Comparison of ENCODE assay signal across 1 cellular context in the genomic region with DNA sequence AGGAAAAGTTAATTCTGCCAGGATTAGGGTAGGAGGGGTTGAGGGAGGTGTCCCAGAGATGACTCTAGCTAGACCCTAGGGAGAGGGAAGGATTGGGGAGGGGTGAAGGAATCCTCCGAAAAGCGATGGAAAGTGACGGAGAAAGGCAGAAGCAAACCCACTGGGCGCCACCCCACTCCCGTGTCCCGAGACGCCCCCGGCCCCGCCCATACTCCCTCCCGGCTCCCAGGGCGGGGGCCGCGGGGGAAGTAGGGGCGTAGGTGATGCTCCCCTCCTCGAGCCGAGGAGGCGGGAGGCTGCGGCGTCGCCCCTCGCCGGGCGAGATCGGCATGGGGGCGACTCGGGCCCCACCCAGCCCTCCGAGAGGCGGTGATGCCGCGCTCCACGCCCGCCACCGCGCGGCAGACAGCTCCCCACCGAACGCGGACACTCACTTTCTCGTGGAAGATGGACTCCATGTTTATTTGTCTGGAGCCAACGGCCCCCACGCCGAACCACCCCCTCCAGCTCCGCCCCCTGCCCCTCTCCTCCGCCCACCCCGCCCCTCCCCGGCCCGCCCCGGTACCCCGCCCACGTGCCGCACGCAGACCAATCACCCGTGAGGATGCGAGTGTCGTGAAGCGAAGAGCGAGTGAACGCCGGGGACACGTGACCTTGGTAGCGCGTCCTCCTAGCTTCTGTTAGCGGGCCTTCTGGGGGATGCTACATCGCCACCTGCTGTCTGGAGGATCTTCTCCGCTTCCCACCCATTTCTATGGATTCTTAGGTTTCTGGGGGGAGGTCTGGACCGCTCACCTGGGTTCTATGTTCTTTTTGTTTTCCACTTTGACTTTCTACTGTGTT.
TF ChIP-seq lines count a peak whose summit lies in the region.

A gene (minus strand): TSS at position 488 of the 843 bp plus-strand sequence. CDS start 30 bp downstream, at position 458.

TF ChIP-seq in K562, 482 proteins besides CTCF, POLR2A, EP300 and RAD21 (continued from another document and continues in another):
- TF ChIP-seq, protein P1, sequence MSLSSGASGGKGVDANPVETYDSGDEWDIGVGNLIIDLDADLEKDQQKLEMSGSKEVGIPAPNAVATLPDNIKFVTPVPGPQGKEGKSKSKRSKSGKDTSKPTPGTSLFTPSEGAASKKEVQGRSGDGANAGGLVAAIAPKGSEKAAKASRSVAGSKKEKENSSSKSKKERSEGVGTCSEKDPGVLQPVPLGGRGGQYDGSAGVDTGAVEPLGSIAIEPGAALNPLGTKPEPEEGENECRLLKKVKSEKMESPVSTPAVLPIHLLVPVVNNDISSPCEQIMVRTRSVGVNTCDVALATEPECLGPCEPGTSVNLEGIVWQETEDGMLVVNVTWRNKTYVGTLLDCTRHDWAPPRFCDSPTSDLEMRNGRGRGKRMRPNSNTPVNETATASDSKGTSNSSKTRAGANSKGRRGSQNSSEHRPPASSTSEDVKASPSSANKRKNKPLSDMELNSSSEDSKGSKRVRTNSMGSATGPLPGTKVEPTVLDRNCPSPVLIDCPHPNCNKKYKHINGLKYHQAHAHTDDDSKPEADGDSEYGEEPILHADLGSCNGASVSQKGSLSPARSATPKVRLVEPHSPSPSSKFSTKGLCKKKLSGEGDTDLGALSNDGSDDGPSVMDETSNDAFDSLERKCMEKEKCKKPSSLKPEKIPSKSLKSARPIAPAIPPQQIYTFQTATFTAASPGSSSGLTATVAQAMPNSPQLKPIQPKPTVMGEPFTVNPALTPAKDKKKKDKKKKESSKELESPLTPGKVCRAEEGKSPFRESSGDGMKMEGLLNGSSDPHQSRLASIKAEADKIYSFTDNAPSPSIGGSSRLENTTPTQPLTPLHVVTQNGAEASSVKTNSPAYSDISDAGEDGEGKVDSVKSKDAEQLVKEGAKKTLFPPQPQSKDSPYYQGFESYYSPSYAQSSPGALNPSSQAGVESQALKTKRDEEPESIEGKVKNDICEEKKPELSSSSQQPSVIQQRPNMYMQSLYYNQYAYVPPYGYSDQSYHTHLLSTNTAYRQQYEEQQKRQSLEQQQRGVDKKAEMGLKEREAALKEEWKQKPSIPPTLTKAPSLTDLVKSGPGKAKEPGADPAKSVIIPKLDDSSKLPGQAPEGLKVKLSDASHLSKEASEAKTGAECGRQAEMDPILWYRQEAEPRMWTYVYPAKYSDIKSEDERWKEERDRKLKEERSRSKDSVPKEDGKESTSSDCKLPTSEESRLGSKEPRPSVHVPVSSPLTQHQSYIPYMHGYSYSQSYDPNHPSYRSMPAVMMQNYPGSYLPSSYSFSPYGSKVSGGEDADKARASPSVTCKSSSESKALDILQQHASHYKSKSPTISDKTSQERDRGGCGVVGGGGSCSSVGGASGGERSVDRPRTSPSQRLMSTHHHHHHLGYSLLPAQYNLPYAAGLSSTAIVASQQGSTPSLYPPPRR (CRISPR knock-in tag; IDR thresholded peaks at IDR 0.05; ENCODE audit: borderline replicate concordance), result no peak
- no peak for TF ChIP-seq CCAR2 (IDR thresholded peaks at IDR 0.05; ENCODE audit: low read depth, low read length)
- TF ChIP-seq CXXC5 (CRISPR knock-in tag; IDR thresholded peaks at IDR 0.05), result peak; percentile 76; the same call in 1 of the 2 replicates
- no peak for TF ChIP-seq SRSF3 (IDR thresholded peaks at IDR 0.05; ENCODE audit: insufficient read depth, low read length)
- no peak for TF ChIP-seq SMAD2 (IDR thresholded peaks at IDR 0.05; ENCODE audit: low read depth, low read length)
- TF ChIP-seq, protein P2, sequence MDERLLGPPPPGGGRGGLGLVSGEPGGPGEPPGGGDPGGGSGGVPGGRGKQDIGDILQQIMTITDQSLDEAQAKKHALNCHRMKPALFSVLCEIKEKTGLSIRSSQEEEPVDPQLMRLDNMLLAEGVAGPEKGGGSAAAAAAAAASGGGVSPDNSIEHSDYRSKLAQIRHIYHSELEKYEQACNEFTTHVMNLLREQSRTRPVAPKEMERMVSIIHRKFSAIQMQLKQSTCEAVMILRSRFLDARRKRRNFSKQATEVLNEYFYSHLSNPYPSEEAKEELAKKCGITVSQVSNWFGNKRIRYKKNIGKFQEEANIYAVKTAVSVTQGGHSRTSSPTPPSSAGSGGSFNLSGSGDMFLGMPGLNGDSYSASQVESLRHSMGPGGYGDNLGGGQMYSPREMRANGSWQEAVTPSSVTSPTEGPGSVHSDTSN (CRISPR knock-in tag; IDR thresholded peaks at IDR 0.05; ENCODE audit: low read depth), result no peak
- TF ChIP-seq, protein P2 (tag; conservative IDR thresholded peaks at IDR 0.05; ENCODE audit: low read depth), result no peak
- peak; percentile 86 for TF ChIP-seq HMGN3 (IDR thresholded peaks at IDR 0.05; ENCODE audit: borderline replicate concordance, extremely low read depth, insufficient read length, low read depth, low read length)
- TF ChIP-seq, protein P3, sequence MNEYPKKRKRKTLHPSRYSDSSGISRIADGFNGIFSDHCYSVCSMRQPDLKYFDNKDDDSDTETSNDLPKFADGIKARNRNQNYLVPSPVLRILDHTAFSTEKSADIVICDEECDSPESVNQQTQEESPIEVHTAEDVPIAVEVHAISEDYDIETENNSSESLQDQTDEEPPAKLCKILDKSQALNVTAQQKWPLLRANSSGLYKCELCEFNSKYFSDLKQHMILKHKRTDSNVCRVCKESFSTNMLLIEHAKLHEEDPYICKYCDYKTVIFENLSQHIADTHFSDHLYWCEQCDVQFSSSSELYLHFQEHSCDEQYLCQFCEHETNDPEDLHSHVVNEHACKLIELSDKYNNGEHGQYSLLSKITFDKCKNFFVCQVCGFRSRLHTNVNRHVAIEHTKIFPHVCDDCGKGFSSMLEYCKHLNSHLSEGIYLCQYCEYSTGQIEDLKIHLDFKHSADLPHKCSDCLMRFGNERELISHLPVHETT (CRISPR knock-in tag; conservative IDR thresholded peaks at IDR 0.05 in 1 of 2, IDR thresholded peaks at IDR 0.05 in 1 of 2), result no peak
- peak; percentile 93 for TF ChIP-seq BHLHE40 (IDR thresholded peaks at IDR 0.05; ENCODE audit: low read length)
- no peak for TF ChIP-seq CHD2 (IDR thresholded peaks at IDR 0.05; ENCODE audit: low read depth, low read length)
- TF ChIP-seq, protein P4, sequence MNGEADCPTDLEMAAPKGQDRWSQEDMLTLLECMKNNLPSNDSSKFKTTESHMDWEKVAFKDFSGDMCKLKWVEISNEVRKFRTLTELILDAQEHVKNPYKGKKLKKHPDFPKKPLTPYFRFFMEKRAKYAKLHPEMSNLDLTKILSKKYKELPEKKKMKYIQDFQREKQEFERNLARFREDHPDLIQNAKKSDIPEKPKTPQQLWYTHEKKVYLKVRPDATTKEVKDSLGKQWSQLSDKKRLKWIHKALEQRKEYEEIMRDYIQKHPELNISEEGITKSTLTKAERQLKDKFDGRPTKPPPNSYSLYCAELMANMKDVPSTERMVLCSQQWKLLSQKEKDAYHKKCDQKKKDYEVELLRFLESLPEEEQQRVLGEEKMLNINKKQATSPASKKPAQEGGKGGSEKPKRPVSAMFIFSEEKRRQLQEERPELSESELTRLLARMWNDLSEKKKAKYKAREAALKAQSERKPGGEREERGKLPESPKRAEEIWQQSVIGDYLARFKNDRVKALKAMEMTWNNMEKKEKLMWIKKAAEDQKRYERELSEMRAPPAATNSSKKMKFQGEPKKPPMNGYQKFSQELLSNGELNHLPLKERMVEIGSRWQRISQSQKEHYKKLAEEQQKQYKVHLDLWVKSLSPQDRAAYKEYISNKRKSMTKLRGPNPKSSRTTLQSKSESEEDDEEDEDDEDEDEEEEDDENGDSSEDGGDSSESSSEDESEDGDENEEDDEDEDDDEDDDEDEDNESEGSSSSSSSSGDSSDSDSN (IDR thresholded peaks at IDR 0.05; ENCODE audit: borderline replicate concordance in 1 of 2, low read depth in 2 of 2, low read length in 2 of 2), result no peak
- TF ChIP-seq IRF2 (CRISPR knock-in tag; IDR thresholded peaks at IDR 0.05), result no peak
- TF ChIP-seq MEF2D (tag; conservative IDR thresholded peaks at IDR 0.05; ENCODE audit: low read depth), result no peak
- TF ChIP-seq, protein P5, sequence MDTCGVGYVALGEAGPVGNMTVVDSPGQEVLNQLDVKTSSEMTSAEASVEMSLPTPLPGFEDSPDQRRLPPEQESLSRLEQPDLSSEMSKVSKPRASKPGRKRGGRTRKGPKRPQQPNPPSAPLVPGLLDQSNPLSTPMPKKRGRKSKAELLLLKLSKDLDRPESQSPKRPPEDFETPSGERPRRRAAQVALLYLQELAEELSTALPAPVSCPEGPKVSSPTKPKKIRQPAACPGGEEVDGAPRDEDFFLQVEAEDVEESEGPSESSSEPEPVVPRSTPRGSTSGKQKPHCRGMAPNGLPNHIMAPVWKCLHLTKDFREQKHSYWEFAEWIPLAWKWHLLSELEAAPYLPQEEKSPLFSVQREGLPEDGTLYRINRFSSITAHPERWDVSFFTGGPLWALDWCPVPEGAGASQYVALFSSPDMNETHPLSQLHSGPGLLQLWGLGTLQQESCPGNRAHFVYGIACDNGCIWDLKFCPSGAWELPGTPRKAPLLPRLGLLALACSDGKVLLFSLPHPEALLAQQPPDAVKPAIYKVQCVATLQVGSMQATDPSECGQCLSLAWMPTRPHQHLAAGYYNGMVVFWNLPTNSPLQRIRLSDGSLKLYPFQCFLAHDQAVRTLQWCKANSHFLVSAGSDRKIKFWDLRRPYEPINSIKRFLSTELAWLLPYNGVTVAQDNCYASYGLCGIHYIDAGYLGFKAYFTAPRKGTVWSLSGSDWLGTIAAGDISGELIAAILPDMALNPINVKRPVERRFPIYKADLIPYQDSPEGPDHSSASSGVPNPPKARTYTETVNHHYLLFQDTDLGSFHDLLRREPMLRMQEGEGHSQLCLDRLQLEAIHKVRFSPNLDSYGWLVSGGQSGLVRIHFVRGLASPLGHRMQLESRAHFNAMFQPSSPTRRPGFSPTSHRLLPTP (IDR thresholded peaks at IDR 0.05; ENCODE audit: borderline replicate concordance, extremely low read depth, insufficient read length), result no peak
- TF ChIP-seq ZNF133 (CRISPR knock-in tag; IDR thresholded peaks at IDR 0.05), result no peak
- no peak for TF ChIP-seq SREBF2 (CRISPR knock-in tag; IDR thresholded peaks at IDR 0.05)
- TF ChIP-seq ZNF23 (CRISPR knock-in tag; IDR thresholded peaks at IDR 0.05), result no peak
- TF ChIP-seq GATA2 (CRISPR knock-in tag; IDR thresholded peaks at IDR 0.05), result no peak
- TF ChIP-seq RFX1 (IDR thresholded peaks at IDR 0.05), result no peak
- TF ChIP-seq ATF1 (CRISPR knock-in tag; IDR thresholded peaks at IDR 0.05), result no peak
- TF ChIP-seq ATF1 (tag; IDR thresholded peaks at IDR 0.05), result peak; percentile 46; the same call in 1 of the 2 replicates
- TF ChIP-seq, protein P6, sequence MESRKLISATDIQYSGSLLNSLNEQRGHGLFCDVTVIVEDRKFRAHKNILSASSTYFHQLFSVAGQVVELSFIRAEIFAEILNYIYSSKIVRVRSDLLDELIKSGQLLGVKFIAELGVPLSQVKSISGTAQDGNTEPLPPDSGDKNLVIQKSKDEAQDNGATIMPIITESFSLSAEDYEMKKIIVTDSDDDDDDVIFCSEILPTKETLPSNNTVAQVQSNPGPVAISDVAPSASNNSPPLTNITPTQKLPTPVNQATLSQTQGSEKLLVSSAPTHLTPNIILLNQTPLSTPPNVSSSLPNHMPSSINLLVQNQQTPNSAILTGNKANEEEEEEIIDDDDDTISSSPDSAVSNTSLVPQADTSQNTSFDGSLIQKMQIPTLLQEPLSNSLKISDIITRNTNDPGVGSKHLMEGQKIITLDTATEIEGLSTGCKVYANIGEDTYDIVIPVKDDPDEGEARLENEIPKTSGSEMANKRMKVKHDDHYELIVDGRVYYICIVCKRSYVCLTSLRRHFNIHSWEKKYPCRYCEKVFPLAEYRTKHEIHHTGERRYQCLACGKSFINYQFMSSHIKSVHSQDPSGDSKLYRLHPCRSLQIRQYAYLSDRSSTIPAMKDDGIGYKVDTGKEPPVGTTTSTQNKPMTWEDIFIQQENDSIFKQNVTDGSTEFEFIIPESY (CRISPR knock-in tag; IDR thresholded peaks at IDR 0.05), result no peak
- no peak for TF ChIP-seq HNRNPUL1 (IDR thresholded peaks at IDR 0.05; ENCODE audit: low read length)
- TF ChIP-seq LARP7 (IDR thresholded peaks at IDR 0.05), result no peak
- no peak for TF ChIP-seq NR2F6 (CRISPR knock-in tag; IDR thresholded peaks at IDR 0.05)
- no peak for TF ChIP-seq ZNF75A (CRISPR knock-in tag; IDR thresholded peaks at IDR 0.05)
- TF ChIP-seq, protein P7, sequence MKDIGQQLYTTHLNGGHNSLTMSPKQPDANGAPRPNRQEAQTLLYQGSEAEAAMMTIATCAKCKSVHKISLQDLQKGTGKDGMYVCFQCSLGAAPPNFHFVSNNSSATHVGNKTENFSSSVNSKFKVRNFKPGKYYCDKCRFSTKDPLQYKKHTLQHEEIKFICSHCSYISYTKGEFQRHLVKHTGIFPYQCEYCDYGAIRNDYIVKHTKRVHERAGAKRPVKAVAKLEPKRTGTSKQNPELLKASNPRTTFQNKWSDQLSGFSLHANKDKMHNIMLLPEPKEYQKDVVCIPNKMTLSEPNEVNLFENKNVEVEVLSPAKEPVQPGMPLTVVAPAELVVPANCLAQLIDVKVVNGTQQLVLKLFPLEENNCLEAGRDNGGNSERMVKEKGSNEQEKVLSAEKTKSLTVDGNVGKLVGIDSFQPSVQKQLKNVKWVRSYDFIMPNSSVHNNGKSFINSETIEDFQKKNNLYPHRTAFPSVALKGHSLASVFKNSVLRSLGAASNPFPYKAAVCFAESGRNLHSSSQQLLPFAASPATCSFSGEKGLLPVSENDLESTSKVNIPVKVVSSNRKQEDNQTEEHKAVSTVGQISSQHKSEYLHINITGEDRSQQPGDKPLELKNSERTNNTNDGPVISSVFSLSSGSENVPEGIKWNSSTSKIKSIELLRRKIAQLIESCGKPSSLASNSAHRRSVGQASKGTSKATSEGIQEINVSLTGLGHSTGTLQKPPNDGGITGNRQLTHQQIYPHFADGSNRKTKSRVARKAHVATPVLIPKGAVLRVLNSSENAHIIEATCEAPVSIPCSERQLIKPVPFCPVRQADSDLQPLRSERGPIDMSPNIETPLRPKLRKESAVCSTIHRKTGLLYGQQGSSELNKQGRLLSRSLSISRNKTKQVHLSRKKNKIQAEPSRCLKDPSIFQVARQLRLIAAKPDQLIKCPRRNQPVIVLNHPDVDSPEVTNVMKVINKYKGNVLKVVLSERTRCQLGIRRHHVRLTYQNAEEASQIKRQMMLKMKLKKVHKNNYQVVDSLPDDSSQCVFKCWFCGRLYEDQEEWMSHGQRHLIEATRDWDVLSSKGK (CRISPR knock-in tag; IDR thresholded peaks at IDR 0.05), result no peak
- TF ChIP-seq ZNF583 (CRISPR knock-in tag; IDR thresholded peaks at IDR 0.05), result no peak
- peak; percentile 73; the same call in 1 of the 2 replicates for TF ChIP-seq CTBP1 (IDR thresholded peaks at IDR 0.05; ENCODE audit: borderline replicate concordance)
- TF ChIP-seq ETV5 (CRISPR knock-in tag; IDR thresholded peaks at IDR 0.05; ENCODE audit: low read depth), result no peak
- TF ChIP-seq HNRNPLL (IDR thresholded peaks at IDR 0.05; ENCODE audit: low read depth, low read length, poor library complexity, severe bottlenecking), result no peak
- no peak for TF ChIP-seq POLR3A (IDR thresholded peaks at IDR 0.05; ENCODE audit: borderline replicate concordance, extremely low read depth, insufficient read depth, insufficient read length)
- TF ChIP-seq SREBF1 (IDR thresholded peaks at IDR 0.05; ENCODE audit: borderline replicate concordance, low read depth, low read length), result no peak
